18 cellular contexts compared by ENCODE assay signal in genomic region chr6:25302156-25302555, GRCh38. TPM values are rescaled to one million over a fixed set of nuclear protein-coding genes. Genes with fewer than 3 reads are reported as not detected.
A peak's percentile ranks its signal among the peaks of the same experiment; 100 is the strongest.
DNase-seq lines count a peak whose midpoint lies in the region; ATAC-seq and TF ChIP-seq lines count a peak whose summit lies in the region.
"Had no signal": no experiment of that assay in that cellular context is flagged by ENCODE, and none has a peak within 500 bp of the region (broad histone marks: within the 10 kb centered on the region; RNA-seq: fewer than 3 reads in every experiment).

No MANE protein-coding gene starts in this region.

- H3K27me3 ChIP-seq in Peyer's patch (no peaks in the 10 kb centered on the region), testis (no peaks in the 10 kb centered on the region)
- H3K27me3 ChIP-seq: BLaER1 treated with 17β-estradiol and CSF1 and Interleukin-3, amounts not matched to agents 10 nM and 100 nM; foreskin keratinocyte had no signal

- WGBS in testis, 2 donors: 31 to 43% methylated on average over 1 of the region's 1 CpG

- peaks cover 4% of the 10 kb centered on the region for H3K27me3 Mint-ChIP-seq in glutamatergic neuron (ENCODE audit: unreplicated experiment)
- H3K27me3 Mint-ChIP-seq: activated CD4-positive, alpha-beta memory T cell treated with anti-CD3 and anti-CD28 coated beads for 36 hours; activated naive CD8-positive, alpha-beta T cell treated with anti-CD3 and anti-CD28 coated beads, Interleukin-2, amount 10 ng/mL, durations not matched to agents 7 days and 5 days had no signal

- H3K9me3 Mint-ChIP-seq in glutamatergic neuron (ENCODE audit: unreplicated experiment): peaks cover 4% of the 10 kb centered on the region
- H3K9me3 Mint-ChIP-seq: activated CD4-positive, alpha-beta memory T cell treated with anti-CD3 and anti-CD28 coated beads for 36 hours; activated naive CD8-positive, alpha-beta T cell treated with anti-CD3 and anti-CD28 coated beads, Interleukin-2, amount 10 ng/mL, durations not matched to agents 7 days and 5 days had no signal

- no peaks in the 10 kb centered on the region for H3K36me3 ChIP-seq in Peyer's patch
- no peaks in the 10 kb centered on the region for H3K36me3 ChIP-seq in testis (ENCODE audit: low read depth, missing control alignments)
- H3K36me3 ChIP-seq: BLaER1 treated with 17β-estradiol and CSF1 and Interleukin-3, amounts not matched to agents 10 nM and 100 nM had no signal

- TF ChIP-seq CTCF in Peyer's patch (IDR thresholded peaks at IDR 0.05): no peak
- no peak for TF ChIP-seq CTCF in glutamatergic neuron (IDR thresholded peaks at IDR 0.05; ENCODE audit: partially characterized antibody, unreplicated experiment)
- TF ChIP-seq CTCF in testis (IDR thresholded peaks at IDR 0.05): no peak

- TF ChIP-seq POLR2A in Peyer's patch (IDR thresholded peaks at IDR 0.05): no peak
- TF ChIP-seq POLR2A in testis (IDR thresholded peaks at IDR 0.05): no peak

- peak overlapping the region; percentile 76 for H3K27ac Mint-ChIP-seq in glutamatergic neuron (ENCODE audit: unreplicated experiment)
- H3K27ac Mint-ChIP-seq: activated CD4-positive, alpha-beta memory T cell treated with anti-CD3 and anti-CD28 coated beads for 36 hours; activated naive CD8-positive, alpha-beta T cell treated with anti-CD3 and anti-CD28 coated beads, Interleukin-2, amount 10 ng/mL, durations not matched to agents 7 days and 5 days had no signal

- H3K9me3 ChIP-seq in Peyer's patch (no peaks in the 10 kb centered on the region), testis (no peaks in the 10 kb centered on the region)

- H3K4me3 Mint-ChIP-seq in glutamatergic neuron (ENCODE audit: unreplicated experiment): peak overlapping the region; percentile 56
- H3K4me3 Mint-ChIP-seq: activated CD4-positive, alpha-beta memory T cell treated with anti-CD3 and anti-CD28 coated beads for 36 hours; activated naive CD8-positive, alpha-beta T cell treated with anti-CD3 and anti-CD28 coated beads, Interleukin-2, amount 10 ng/mL, durations not matched to agents 7 days and 5 days had no signal

- peaks cover 5% of the 10 kb centered on the region for H3K36me3 Mint-ChIP-seq in glutamatergic neuron (ENCODE audit: unreplicated experiment)
- H3K36me3 Mint-ChIP-seq: activated CD4-positive, alpha-beta memory T cell treated with anti-CD3 and anti-CD28 coated beads for 36 hours; activated naive CD8-positive, alpha-beta T cell treated with anti-CD3 and anti-CD28 coated beads, Interleukin-2, amount 10 ng/mL, durations not matched to agents 7 days and 5 days had no signal

- ATAC-seq in GM19452 (IDR thresholded peaks at IDR 0.05; ENCODE audit: unreplicated experiment): no peak
- ATAC-seq in GM21390 (IDR thresholded peaks at IDR 0.05; ENCODE audit: unreplicated experiment): no peak
- ATAC-seq: Panc1 had no signal

- DNase-seq in EH (ENCODE audit: low read depth) (peak; percentile 63), Peyer's patch (no peak), glutamatergic neuron (no peak), testis (no peak), NCI-H1930 (lab: John Stamatoyannopoulos, UW) (no peak)
- DNase-seq: activated CD4-positive, alpha-beta memory T cell treated with anti-CD3 and anti-CD28 coated beads for 36 hours; activated naive CD8-positive, alpha-beta T cell treated with anti-CD3 and anti-CD28 coated beads, Interleukin-2, amount 10 ng/mL, durations not matched to agents 7 days and 5 days; activated T-cell treated with anti-CD3 and anti-CD28 coated beads, Interleukin-2, amount 50 U/mL, for 48 hours; cerebellar nuclear complex; NCI-H526 treated with DMSO at 0.1 percent for 48 hours; stimulated activated CD4-positive, alpha-beta T cell treated with anti-CD3 and anti-CD28 coated beads, Interleukin-2, amount 100 ng/mL, for 24 hours; substantia nigra; SW 1271 had no signal

- H3K4me3 ChIP-seq in Peyer's patch: no peak overlapping the region
- H3K4me3 ChIP-seq in testis: no peak overlapping the region
- H3K4me3 ChIP-seq: BLaER1 treated with 17β-estradiol and CSF1 and Interleukin-3, amounts not matched to agents 10 nM and 100 nM had no signal

- H3K4me1 Mint-ChIP-seq in glutamatergic neuron (ENCODE audit: low read depth, unreplicated experiment): peaks cover 23% of the 10 kb centered on the region

- intact Hi-C loops in testis (cut with DNase I; ENCODE audit: low total_unique reads): no loop called here

- peaks cover 0 to 45% (median 11%) of the 10 kb centered on the region in 4 donors for H3K4me1 ChIP-seq in Peyer's patch
- peaks cover 49% of the 10 kb centered on the region for H3K4me1 ChIP-seq in testis
- H3K4me1 ChIP-seq: foreskin keratinocyte had no signal

- H3K27ac ChIP-seq in Peyer's patch: peak overlapping the region in 3 of 4 donors; percentile 5 to 23 (median 6)
- peak overlapping the region; percentile 6 to 71 for H3K27ac ChIP-seq in testis
- H3K27ac ChIP-seq: foreskin keratinocyte had no signal

RNA-seq across cellular contexts. Expression of gene CARMIL1, which starts 23.0 kb away (rescaled TPM):
- total RNA-seq in Peyer's patch (100 to 1,000 TPM in 1 of 4 donors, 10 to 100 TPM in 3; 75.1 to 107 (median 85.7) TPM), glutamatergic neuron (ENCODE audit: unreplicated experiment) (4.8 TPM), testis (100 to 1,000 TPM; 108 to 120 TPM)
- polyA plus RNA-seq in testis (ENCODE audit: insufficient read depth, low read depth, low replicate concordance): 39.4 TPM

Comparison
In these comparisons a context has a peak if more than half of its experiments do, and no peak if none do; other contexts are left out.
1. RNA of gene CARMIL1, which starts 23.0 kb away (total RNA-seq): 108 to 120 TPM in testis and 75.1 to 107 TPM in Peyer's patch; 4.8 TPM in glutamatergic neuron (single experiment); every median in the first group is over 10 times any median in the second.